ENCODE assay signal across 12 cellular contexts in the genomic region with DNA sequence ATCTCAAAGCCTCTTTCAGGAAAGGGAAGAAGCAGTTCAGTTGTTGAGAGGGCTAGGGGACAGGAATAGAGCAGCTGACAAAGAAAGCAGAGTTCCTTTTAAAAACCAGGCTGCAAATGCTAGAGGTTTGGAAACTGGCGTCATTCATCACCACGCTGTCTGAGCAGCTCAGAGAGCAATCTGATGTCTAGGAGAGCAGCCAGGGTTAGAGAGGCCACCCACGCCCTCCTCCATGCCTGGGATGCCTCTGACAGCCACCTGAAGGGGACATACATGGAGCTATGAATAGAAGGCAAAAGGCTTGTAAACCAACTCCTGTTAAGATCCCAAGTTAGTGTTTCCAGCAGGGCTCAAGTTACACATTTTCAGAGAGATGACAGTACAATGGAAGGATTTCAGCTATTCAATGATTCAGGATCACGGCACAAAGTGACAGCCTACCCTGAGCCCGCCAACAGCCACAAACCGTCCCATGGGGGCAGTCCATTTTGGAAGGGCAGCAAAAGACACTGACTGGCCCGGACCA. TPM values are rescaled to one million over a fixed set of nuclear protein-coding genes. Genes with fewer than 3 reads are reported as not detected.
A peak's percentile ranks its signal among the peaks of the same experiment; 100 is the strongest.
DNase-seq lines count a peak whose midpoint lies in the region; ATAC-seq and TF ChIP-seq lines count a peak whose summit lies in the region.
"Had no signal": no experiment of that assay in that cellular context is flagged by ENCODE, and none has a peak within 500 bp of the region (broad histone marks: within the 10 kb centered on the region; RNA-seq: fewer than 3 reads in every experiment).

No MANE protein-coding gene starts in this region.

- intact Hi-C loops in PC-3 (cut with micrococcal nuclease) = no loop called here

- BruUV-seq in PC-3 (replicated peaks; lab: Mats Ljungman, UMichigan) = no TSS peak

- H3K27ac Mint-ChIP-seq in activated T-helper 17 cell treated with anti-CD3 and anti-CD28 coated beads, Interleukin-2, amount 50 U/mL, for 72 hours = peak overlapping the region; percentile 9

- H3K9me3 ChIP-seq in cardiac muscle cell (ENCODE audit: low read depth) = no peaks in the 10 kb centered on the region
- H3K9me3 ChIP-seq in PC-3 (ENCODE audit: low read length) = no peaks in the 10 kb centered on the region
- H3K9me3 ChIP-seq in Karpas-422 (ENCODE audit: low read length) = no peaks in the 10 kb centered on the region
- H3K9me3 ChIP-seq: SJCRH30 had no signal

- no peaks in the 10 kb centered on the region for H3K27me3 ChIP-seq in cardiac muscle cell
- H3K27me3 ChIP-seq in PC-3 (ENCODE audit: low read length) = no peaks in the 10 kb centered on the region
- H3K27me3 ChIP-seq in Karpas-422 (ENCODE audit: low read length) = no peaks in the 10 kb centered on the region
- H3K27me3 ChIP-seq: SJCRH30 had no signal

- no peak overlapping the region for H3K4me3 Mint-ChIP-seq in activated T-helper 17 cell treated with anti-CD3 and anti-CD28 coated beads, Interleukin-2, amount 50 U/mL, for 72 hours

- no peak for ATAC-seq in activated T-helper 17 cell treated with anti-CD3 and anti-CD28 coated beads, Interleukin-2, amount 50 U/mL, for 72 hours (replicated peaks)
- ATAC-seq in HG02588 (IDR thresholded peaks at IDR 0.05; ENCODE audit: unreplicated experiment) = no peak
- no peak for ATAC-seq in PC-3

- no peak overlapping the region for H2AFZ ChIP-seq in PC-3 (ENCODE audit: low read length)
- H2AFZ ChIP-seq in Karpas-422 (ENCODE audit: low read length) = no peak overlapping the region

- H3K36me3 ChIP-seq in cardiac muscle cell = no peaks in the 10 kb centered on the region
- H3K36me3 ChIP-seq in PC-3 (ENCODE audit: low read depth, low read length) = no peaks in the 10 kb centered on the region
- peaks cover 17% of the 10 kb centered on the region for H3K36me3 ChIP-seq in Karpas-422 (ENCODE audit: insufficient read depth, low read length)

- H3K4me1 Mint-ChIP-seq in activated T-helper 17 cell treated with anti-CD3 and anti-CD28 coated beads, Interleukin-2, amount 50 U/mL, for 72 hours = peaks cover 6% of the 10 kb centered on the region

- H3K27ac ChIP-seq in cardiac muscle cell (peak overlapping the region; percentile 85), PC-3 (ENCODE audit: low read length) (no peak overlapping the region), Karpas-422 (ENCODE audit: low read length) (no peak overlapping the region)
- H3K27ac ChIP-seq: SJCRH30 had no signal

- no peaks in the 10 kb centered on the region for H3F3A ChIP-seq in PC-3 (ENCODE audit: low read length, unreplicated experiment)

- H3K4me1 ChIP-seq in cardiac muscle cell (ENCODE audit: low read depth) = peaks cover 24% of the 10 kb centered on the region
- H3K4me1 ChIP-seq in PC-3 (ENCODE audit: insufficient read depth, low read length) = no peaks in the 10 kb centered on the region
- peaks cover 19% of the 10 kb centered on the region for H3K4me1 ChIP-seq in Karpas-422 (ENCODE audit: low read length)

- H3K4me3 ChIP-seq in cardiac muscle cell (no peak overlapping the region), skeletal muscle cell (ENCODE audit: low read depth, low read length) (no peak overlapping the region), PC-3 (ENCODE audit: low read length) (no peak overlapping the region), Karpas-422 (ENCODE audit: low read length) (no peak overlapping the region)
- H3K4me3 ChIP-seq: SJCRH30 had no signal

- no peaks in the 10 kb centered on the region for H3K79me2 ChIP-seq in PC-3 (ENCODE audit: low read length)
- H3K79me2 ChIP-seq in Karpas-422 (ENCODE audit: low read length) = peaks cover 92% of the 10 kb centered on the region

- no peaks in the 10 kb centered on the region for H3K9me2 ChIP-seq in PC-3 (replicated peaks; ENCODE audit: low read length)
- H3K9me2 ChIP-seq in Karpas-422 (replicated peaks; ENCODE audit: insufficient read depth, low read length) = no peaks in the 10 kb centered on the region

- H4K20me1 ChIP-seq in PC-3 (ENCODE audit: low read length) (no peaks in the 10 kb centered on the region), Karpas-422 (ENCODE audit: insufficient read depth, low read depth, low read length) (peaks cover 44% of the 10 kb centered on the region)

- H3K9ac ChIP-seq in PC-3 (ENCODE audit: low read length) (no peak overlapping the region), Karpas-422 (ENCODE audit: low read length) (no peak overlapping the region)

- no peaks in the 10 kb centered on the region for H3K27me3 Mint-ChIP-seq in activated T-helper 17 cell treated with anti-CD3 and anti-CD28 coated beads, Interleukin-2, amount 50 U/mL, for 72 hours

- H3K4me2 ChIP-seq in PC-3 (ENCODE audit: low read length) = no peak overlapping the region
- H3K4me2 ChIP-seq in Karpas-422 (ENCODE audit: low read depth, low read length, poor library complexity, severe bottlenecking) = no peak overlapping the region

- peaks cover 60% of the 10 kb centered on the region for H3K36me3 Mint-ChIP-seq in activated T-helper 17 cell treated with anti-CD3 and anti-CD28 coated beads, Interleukin-2, amount 50 U/mL, for 72 hours (ENCODE audit: low read depth)

- TF ChIP-seq CTCF in cardiac muscle cell (IDR thresholded peaks at IDR 0.05; ENCODE audit: low read depth, low read length) (no peak), PC-3 (conservative IDR thresholded peaks at IDR 0.05; ENCODE audit: low read depth, low read length) (no peak)

- DNase-seq in GM04503 (ENCODE audit: low read depth) = peak; percentile 88
- peak; percentile 16 to 82 for DNase-seq in cardiac muscle cell (ENCODE audit: low read depth in 1 of 2, low spot score in 1 of 2)
- peak; percentile 31 for DNase-seq in skeletal muscle cell (ENCODE audit: low read depth)
- no peak for DNase-seq in PC-3
- no peak for DNase-seq in NCI-H748 (lab: John Stamatoyannopoulos, UW; ENCODE audit: unreplicated experiment)
- DNase-seq in Karpas-422 = no peak
- DNase-seq: activated CD4-positive, alpha-beta T cell treated with anti-CD3 and anti-CD28 coated beads, Interleukin-2, amount 50 U/mL, for 1 hour; NCI-H2029 treated with DMSO at 0.1 percent for 48 hours had no signal

- POLR2A ChIA-PET in PC-3 (lab: Charles Lee; ENCODE audit: unreplicated experiment) = no interaction called here

- no peaks in the 10 kb centered on the region for H3K9me3 Mint-ChIP-seq in activated T-helper 17 cell treated with anti-CD3 and anti-CD28 coated beads, Interleukin-2, amount 50 U/mL, for 72 hours

- CTCF ChIA-PET in PC-3 (lab: Charles Lee) = no interaction called here

RNA-seq across cellular contexts. Expression of gene RAB5C, which starts 12.4 kb away (rescaled TPM):
- 10 to 100 TPM; 30.4 to 77.7 TPM for total RNA-seq in activated T-helper 17 cell treated with anti-CD3 and anti-CD28 coated beads, Interleukin-2, amount 50 U/mL, for 72 hours
- total RNA-seq in cardiac muscle cell (41.8 and 53.8 TPM in 2 replicates), PC-3 (2014; rRNA removed) (not detected in 2 replicates)
- 44.8 and 65.1 TPM in 2 replicates for polyA plus RNA-seq in cardiac muscle cell
- 56.9 and 59.5 TPM in 2 replicates for total RNA-seq in Karpas-422 (2014; rRNA removed; shearing (Covaris generic); ENCODE audit: low replicate concordance)

RNA-seq across cellular contexts. Expression of gene HSPB9, which starts 19.8 kb away (rescaled TPM):
- under 1 TPM in 1 of 2 donors, not detected in 1; 0.13 TPM for total RNA-seq in activated T-helper 17 cell treated with anti-CD3 and anti-CD28 coated beads, Interleukin-2, amount 50 U/mL, for 72 hours
- total RNA-seq in cardiac muscle cell (0.06 and 0.67 TPM in 2 replicates), PC-3 (2014; rRNA removed) (not detected in 2 replicates)
- 0.51 and 0.52 TPM in 2 replicates for polyA plus RNA-seq in cardiac muscle cell
- 0.29 and 0.37 TPM in 2 replicates for total RNA-seq in Karpas-422 (2014; rRNA removed; shearing (Covaris generic); ENCODE audit: low replicate concordance)
- polyA plus RNA-seq: neural cell had no signal

RNA-seq across cellular contexts. Expression of gene KAT2A, which starts 21.3 kb away (rescaled TPM):
- 10 to 100 TPM; 32.8 to 44.2 TPM for total RNA-seq in activated T-helper 17 cell treated with anti-CD3 and anti-CD28 coated beads, Interleukin-2, amount 50 U/mL, for 72 hours
- total RNA-seq in cardiac muscle cell (38.2 and 76.9 TPM in 2 replicates), PC-3 (2014; rRNA removed) (not detected in 2 replicates)
- polyA plus RNA-seq in cardiac muscle cell = 89.0 and 121 TPM in 2 replicates
- 26.7 and 34.6 TPM in 2 replicates for total RNA-seq in Karpas-422 (2014; rRNA removed; shearing (Covaris generic); ENCODE audit: low replicate concordance)

RNA-seq across cellular contexts. Expression of gene DHX58, which starts 29.9 kb away (rescaled TPM):
- total RNA-seq in activated T-helper 17 cell treated with anti-CD3 and anti-CD28 coated beads, Interleukin-2, amount 50 U/mL, for 72 hours = 10 to 100 TPM; 12.0 to 19.1 TPM
- total RNA-seq in cardiac muscle cell = 0.42 and 1.2 TPM in 2 replicates
- polyA plus RNA-seq in cardiac muscle cell = not detected in 2 replicates
- total RNA-seq in PC-3 (2014; rRNA removed) = not detected in 2 replicates
- total RNA-seq in Karpas-422 (2014; rRNA removed; shearing (Covaris generic); ENCODE audit: low replicate concordance) = 12.6 and 20.3 TPM in 2 replicates

RNA-seq across cellular contexts. Expression of gene KCNH4, which starts 38.5 kb away (rescaled TPM):
- under 1 TPM; 0.95 to 0.99 TPM for total RNA-seq in activated T-helper 17 cell treated with anti-CD3 and anti-CD28 coated beads, Interleukin-2, amount 50 U/mL, for 72 hours
- total RNA-seq in cardiac muscle cell (not detected in 2 replicates), PC-3 (2014; rRNA removed) (not detected in 2 replicates)
- not detected in 2 replicates for polyA plus RNA-seq in cardiac muscle cell
- total RNA-seq in Karpas-422 (2014; rRNA removed; shearing (Covaris generic); ENCODE audit: low replicate concordance) = 0.04 TPM in 1 of 2 replicates, not detected in the other

Comparison
In these comparisons a context has a peak if more than half of its experiments do, and no peak if none do; other contexts are left out.
1. DNase-seq: peak in GM04503 (single experiment), cardiac muscle cell (2 of 2) and skeletal muscle cell (single experiment); none in PC-3 (single experiment), NCI-H748 (single experiment) and Karpas-422 (single experiment).
2. RNA of gene RAB5C, which starts 12.4 kb away (total RNA-seq): 30.4 to 77.7 TPM in activated T-helper 17 cell treated with anti-CD3 and anti-CD28 coated beads, Interleukin-2, amount 50 U/mL, for 72 hours, 56.9 to 59.5 TPM in Karpas-422 and 41.8 to 53.8 TPM in cardiac muscle cell; not detected in PC-3; every median in the first group is over 10 times any median in the second.
3. RNA of gene KAT2A, which starts 21.3 kb away (total RNA-seq): 38.2 to 76.9 TPM in cardiac muscle cell, 32.8 to 44.2 TPM in activated T-helper 17 cell treated with anti-CD3 and anti-CD28 coated beads, Interleukin-2, amount 50 U/mL, for 72 hours and 26.7 to 34.6 TPM in Karpas-422; not detected in PC-3; every median in the first group is over 10 times any median in the second.